ENCODE assay signal across 19 cellular contexts in genomic region chr5:177228751-177229150, GRCh38.
DNase-seq lines count a peak whose midpoint lies in the region; ATAC-seq and TF ChIP-seq lines count a peak whose summit lies in the region.
"Had no signal": no experiment of that assay in that cellular context is flagged by ENCODE, and none has a peak within 500 bp of the region (broad histone marks: within the 10 kb centered on the region; RNA-seq: fewer than 3 reads in every experiment).

No MANE protein-coding gene starts in this region.

- no peaks in the 10 kb centered on the region for H3K27me3 ChIP-seq in CD8-positive, alpha-beta T cell (ENCODE audit: insufficient read depth, low read length)
- H3K27me3 ChIP-seq in endodermal cell (ENCODE audit: control insufficient read depth, insufficient read depth, low read length, poor library complexity, severe bottlenecking): no peaks in the 10 kb centered on the region

- no peaks in the 10 kb centered on the region for H3K9me3 ChIP-seq in CD8-positive, alpha-beta T cell (ENCODE audit: low read length)
- H3K9me3 ChIP-seq in endodermal cell (ENCODE audit: control insufficient read depth, low read length): no peaks in the 10 kb centered on the region
- H3K9me3 ChIP-seq: HAP-1 had no signal

- 92 to 93% methylated on average over 2 to 3 of the region's 3 CpGs for WGBS in endodermal cell (ENCODE audit: insufficient coverage in 1 of 2, insufficient read length in 1 of 2), 2 experiments

- H3K9me3 Mint-ChIP-seq in CD8-positive, alpha-beta T cell: no peaks in the 10 kb centered on the region
- H3K9me3 Mint-ChIP-seq in HFFc6: no peaks in the 10 kb centered on the region
- no peaks in the 10 kb centered on the region for H3K9me3 Mint-ChIP-seq in endodermal cell
- H3K9me3 Mint-ChIP-seq: CD14-positive monocyte had no signal

- no peak overlapping the region for H3K9ac ChIP-seq in endodermal cell (ENCODE audit: extremely low read depth, low read length, poor library complexity, severe bottlenecking)
- H3K9ac ChIP-seq: GM23248 had no signal

- no peaks in the 10 kb centered on the region for H3K27me3 Mint-ChIP-seq in CD8-positive, alpha-beta T cell (ENCODE audit: low read depth)
- no peaks in the 10 kb centered on the region for H3K27me3 Mint-ChIP-seq in HFFc6 (ENCODE audit: insufficient read depth)
- H3K27me3 Mint-ChIP-seq in endodermal cell (ENCODE audit: insufficient read depth): no peaks in the 10 kb centered on the region
- H3K27me3 Mint-ChIP-seq: B cell had no signal

- peaks cover 36% of the 10 kb centered on the region for H3K4me1 Mint-ChIP-seq in CD8-positive, alpha-beta T cell (ENCODE audit: low read depth)
- H3K4me1 Mint-ChIP-seq in HFFc6 (ENCODE audit: low read depth) (peaks cover 34% of the 10 kb centered on the region), endodermal cell (no peaks in the 10 kb centered on the region)

- H3K4me1 ChIP-seq in CD8-positive, alpha-beta T cell (ENCODE audit: insufficient read depth, low read length): no peaks in the 10 kb centered on the region
- H3K4me1 ChIP-seq in endodermal cell (ENCODE audit: control insufficient read depth, insufficient read depth, low read length): no peaks in the 10 kb centered on the region
- H3K4me1 ChIP-seq: HAP-1 had no signal

- no peak for DNase-seq in CD8-positive, alpha-beta T cell
- DNase-seq in HFFc6 (no peak), endodermal cell (no peak), NCI-H2196 treated with DMSO at 0.1 percent for 48 hours (lab: John Stamatoyannopoulos, UW; ENCODE audit: unreplicated experiment) (no peak)
- DNase-seq in stimulated activated naive CD8-positive, alpha-beta T cell treated with anti-CD3 and anti-CD28 coated beads, Interleukin-15, Interleukin-2, amounts not matched to agents 100 U/mL and 50 U/mL, for 24 hours: no peak
- DNase-seq in stimulated activated naive CD4-positive, alpha-beta T cell treated with Interleukin-2 at 50 U/mL for 16 hours (lab: John Stamatoyannopoulos, UW): no peak
- DNase-seq: GM23248, NCI-H1048, NCI-H1417, NCI-H1694 treated with DMSO at 0.1 percent for 48 hours, NCI-H2081, NCI-H226, NCI-H510A, NCI-H69 had no signal

- CTCF ChIA-PET in CD8-positive, alpha-beta T cell (lab: Charles Lee): no interaction called here

- no peak overlapping the region for H3K4me3 ChIP-seq in CD8-positive, alpha-beta T cell (ENCODE audit: low read depth, low read length)
- no peak overlapping the region for H3K4me3 ChIP-seq in endodermal cell (ENCODE audit: low read length)
- H3K4me3 ChIP-seq: GM23248, HAP-1 had no signal

- H3K4me3 Mint-ChIP-seq in CD8-positive, alpha-beta T cell: no peak overlapping the region
- H3K4me3 Mint-ChIP-seq in HFFc6 (no peak overlapping the region), endodermal cell (no peak overlapping the region)
- H3K4me3 Mint-ChIP-seq: B cell, CD14-positive monocyte had no signal

- H3K36me3 ChIP-seq in CD8-positive, alpha-beta T cell (ENCODE audit: insufficient read depth, low read length): peaks cover 5% of the 10 kb centered on the region
- H3K36me3 ChIP-seq in endodermal cell (ENCODE audit: control insufficient read depth, insufficient read depth, low read length): peaks cover 64% of the 10 kb centered on the region
- H3K36me3 ChIP-seq: HAP-1 had no signal

- H3K27ac Mint-ChIP-seq in CD8-positive, alpha-beta T cell: peak overlapping the region; percentile 49
- no peak overlapping the region for H3K27ac Mint-ChIP-seq in HFFc6
- peak overlapping the region; percentile 26 for H3K27ac Mint-ChIP-seq in endodermal cell
- H3K27ac Mint-ChIP-seq: B cell, CD14-positive monocyte had no signal

- peaks cover 60% of the 10 kb centered on the region for H3K36me3 Mint-ChIP-seq in CD8-positive, alpha-beta T cell
- H3K36me3 Mint-ChIP-seq in HFFc6 (ENCODE audit: low read depth) (peaks cover 26% of the 10 kb centered on the region), endodermal cell (ENCODE audit: low read depth) (peaks cover 35% of the 10 kb centered on the region)

- POLR2A ChIA-PET in CD8-positive, alpha-beta T cell (lab: Charles Lee): no interaction called here

- TF ChIP-seq CTCF in CD8-positive, alpha-beta T cell (IDR thresholded peaks at IDR 0.05): no peak
- TF ChIP-seq CTCF in HFFc6 (IDR thresholded peaks at IDR 0.05): peak; percentile 31; the same call in 1 of the 2 replicates
- peak; percentile 61 for TF ChIP-seq CTCF in endodermal cell (conservative IDR thresholded peaks at IDR 0.05)

- intact Hi-C loops in CD8-positive, alpha-beta T cell (cut with DNase I, micrococcal nuclease): no loop called here

- no peak overlapping the region for H3K27ac ChIP-seq in CD8-positive, alpha-beta T cell (ENCODE audit: low read depth, low read length)
- no peak overlapping the region for H3K27ac ChIP-seq in endodermal cell (ENCODE audit: low read depth, low read length)
- H3K27ac ChIP-seq: GM23248, HL-60 had no signal

- no peak for ATAC-seq in CD8-positive, alpha-beta T cell
- no peak for ATAC-seq in stimulated activated naive CD8-positive, alpha-beta T cell treated with anti-CD3 and anti-CD28 coated beads, Interleukin-15, Interleukin-2, amounts not matched to agents 100 U/mL and 50 U/mL, for 24 hours
- ATAC-seq in HG03571 (IDR thresholded peaks at IDR 0.05; ENCODE audit: unreplicated experiment): no peak
